In genomic region chr12:124852329-124852831, GRCh38 we compare ENCODE assay signal across 12 cellular contexts. TPM values are rescaled to one million over a fixed set of nuclear protein-coding genes. Genes with fewer than 3 reads are reported as not detected.
DNase-seq lines count a peak whose midpoint lies in the region; ATAC-seq, FAIRE-seq and TF ChIP-seq lines count a peak whose summit lies in the region.
"Had no signal": no experiment of that assay in that cellular context is flagged by ENCODE, and none has a peak within 500 bp of the region (broad histone marks: within the 10 kb centered on the region; RNA-seq: fewer than 3 reads in every experiment).

No MANE protein-coding gene starts in this region.

- no peak overlapping the region for H3K4me3 Mint-ChIP-seq in CD8-positive, alpha-beta T cell
- no peak overlapping the region for H3K4me3 Mint-ChIP-seq in osteocyte (ENCODE audit: unreplicated experiment)
- H3K4me3 Mint-ChIP-seq: CD8-positive, alpha-beta memory T cell had no signal

- 59 to 71% (median 69%) methylated on average over 13 of the region's 13 CpGs for WGBS in heart left ventricle, 4 donors
- 62 to 71% methylated on average over 13 of the region's 13 CpGs for WGBS in pancreas, 2 donors

- intact Hi-C loops in CD8-positive, alpha-beta T cell (cut with DNase I, micrococcal nuclease), result no loop called here
- intact Hi-C loops in heart left ventricle (cut with DNase I) (loop anchor here in 1 of 10 donors (10.0 kb wide), 1 partner anchor 52 kb away; no protein-coding TSS in a partner anchor), pancreas (cut with DNase I) (no loop called here)

- CTCF ChIA-PET in CD8-positive, alpha-beta T cell (lab: Charles Lee), result no interaction called here

- H3K4me1 ChIP-seq in CD8-positive, alpha-beta T cell (ENCODE audit: insufficient read depth, low read length), result peaks cover 8% of the 10 kb centered on the region
- peaks cover 0 to 57% (median 31%) of the 10 kb centered on the region in 12 donors for H3K4me1 ChIP-seq in heart left ventricle
- peaks cover 5 to 16% (median 10%) of the 10 kb centered on the region in 3 donors for H3K4me1 ChIP-seq in pancreas

- H3K4me3 ChIP-seq in CD8-positive, alpha-beta T cell (ENCODE audit: low read depth, low read length), result no peak overlapping the region
- H3K4me3 ChIP-seq in heart left ventricle (no peak overlapping the region), pancreas (no peak overlapping the region)

- H3K36me3 Mint-ChIP-seq in CD8-positive, alpha-beta T cell, result no peaks in the 10 kb centered on the region
- H3K36me3 Mint-ChIP-seq in osteocyte (ENCODE audit: unreplicated experiment), result no peaks in the 10 kb centered on the region

- TF ChIP-seq POLR2A in heart left ventricle (IDR thresholded peaks at IDR 0.05), result no peak

- peaks cover 7% of the 10 kb centered on the region for H3K4me1 Mint-ChIP-seq in CD8-positive, alpha-beta T cell (ENCODE audit: low read depth)
- peaks cover 35% of the 10 kb centered on the region for H3K4me1 Mint-ChIP-seq in osteocyte (ENCODE audit: unreplicated experiment)

- H3K27ac ChIP-seq in CD8-positive, alpha-beta T cell (ENCODE audit: low read depth, low read length), result no peak overlapping the region
- H3K27ac ChIP-seq in heart left ventricle, result peak overlapping the region in 2 of 12 donors; percentile 12 to 88
- H3K27ac ChIP-seq in pancreas, result peak overlapping the region in 1 of 4 donors; percentile 51

- FAIRE-seq in pancreas (lab: Jason Lieb, UNC), result no peak

- no peak for TF ChIP-seq CTCF in CD8-positive, alpha-beta T cell (IDR thresholded peaks at IDR 0.05)
- no peak for TF ChIP-seq CTCF in heart left ventricle (IDR thresholded peaks at IDR 0.05)
- TF ChIP-seq CTCF in pancreas (IDR thresholded peaks at IDR 0.05), result no peak
- no peak for TF ChIP-seq CTCF in osteocyte (IDR thresholded peaks at IDR 0.05)

- H3K9me3 Mint-ChIP-seq in CD8-positive, alpha-beta T cell, result no peaks in the 10 kb centered on the region
- H3K9me3 Mint-ChIP-seq in osteocyte (ENCODE audit: unreplicated experiment), result no peaks in the 10 kb centered on the region
- H3K9me3 Mint-ChIP-seq: CD8-positive, alpha-beta memory T cell had no signal

- no peaks in the 10 kb centered on the region for H3K27me3 Mint-ChIP-seq in CD8-positive, alpha-beta T cell (ENCODE audit: low read depth)
- no peaks in the 10 kb centered on the region for H3K27me3 Mint-ChIP-seq in osteocyte (ENCODE audit: unreplicated experiment)

- H3K9me3 ChIP-seq in CD8-positive, alpha-beta T cell (ENCODE audit: low read length), result no peaks in the 10 kb centered on the region
- H3K9me3 ChIP-seq in heart left ventricle, result no peaks in the 10 kb centered on the region
- H3K9me3 ChIP-seq in pancreas, result no peaks in the 10 kb centered on the region

- DNase-seq in CD8-positive, alpha-beta T cell, result peak in 1 of 7 experiments; percentile 56
- peak; percentile 45 for DNase-seq in SKM-1 treated with dmso at 0.1 percent for 144 hours (lab: John Stamatoyannopoulos, UW; ENCODE audit: unreplicated experiment)
- peak in 4 of 5 donors; percentile 52 to 85 (median 68) for DNase-seq in heart left ventricle
- peak in 1 of 6 donors; percentile 59 for DNase-seq in pancreas
- DNase-seq in kidney glomerular epithelial cell (lab: John Stamatoyannopoulos, UW), result no peak
- no peak for DNase-seq in stimulated activated naive CD4-positive, alpha-beta T cell (lab: John Stamatoyannopoulos, UW)
- DNase-seq in osteocyte (ENCODE audit: extremely low spot score, unreplicated experiment), result no peak
- DNase-seq: CD8-positive, alpha-beta memory T cell; HCEC 1CT; NCI-H446; T-helper 9 cell had no signal

- peak; percentile 29 for ATAC-seq in CD8-positive, alpha-beta T cell
- ATAC-seq in heart left ventricle (peak; percentile 19 to 70 (median 48)), pancreas (peak in 3 of 4 donors; percentile 63 to 78 (median 72)), GM18519 (IDR thresholded peaks at IDR 0.05; ENCODE audit: low FRiP score, unreplicated experiment) (no peak)

- H3K36me3 ChIP-seq in CD8-positive, alpha-beta T cell (ENCODE audit: insufficient read depth, low read length), result no peaks in the 10 kb centered on the region
- H3K36me3 ChIP-seq in heart left ventricle (no peaks in the 10 kb centered on the region), pancreas (no peaks in the 10 kb centered on the region)

- H3K27ac Mint-ChIP-seq in CD8-positive, alpha-beta T cell, result no peak overlapping the region
- H3K27ac Mint-ChIP-seq in osteocyte (ENCODE audit: unreplicated experiment), result no peak overlapping the region

- POLR2A ChIA-PET in CD8-positive, alpha-beta T cell (lab: Charles Lee), result no interaction called here

- H3K27me3 ChIP-seq in CD8-positive, alpha-beta T cell (ENCODE audit: insufficient read depth, low read length), result no peaks in the 10 kb centered on the region
- H3K27me3 ChIP-seq in heart left ventricle (no peaks in the 10 kb centered on the region), pancreas (no peaks in the 10 kb centered on the region)

RNA-seq across cellular contexts. Expression of gene SCARB1, which starts 11.3 kb away (rescaled TPM):
- total RNA-seq in CD8-positive, alpha-beta T cell, result 1 to 10 TPM; 3.0 to 3.2 TPM
- 10 to 100 TPM in 8 of 9 donors, 1 to 10 TPM in 1; 6.9 to 21.7 (median 15.2) TPM for total RNA-seq in heart left ventricle
- polyA plus RNA-seq in heart left ventricle, result 1 to 10 TPM; 8.3 to 8.8 TPM
- 10 to 100 TPM in 2 of 6 donors, 1 to 10 TPM in 4; 4.7 to 14.3 (median 8.4) TPM for total RNA-seq in pancreas
- 10 to 100 TPM; 11.7 to 14.7 TPM for polyA plus RNA-seq in pancreas
- 27.1 and 28.2 TPM in 2 replicates for total RNA-seq in osteocyte

Comparison
In these comparisons a context has a peak if more than half of its experiments do, and no peak if none do; other contexts are left out.
1. DNase-seq: peak in SKM-1 treated with dmso at 0.1 percent for 144 hours (single experiment) and heart left ventricle (4 of 5); none in kidney glomerular epithelial cell (single experiment), stimulated activated naive CD4-positive, alpha-beta T cell (0 of 6) and osteocyte (single experiment).